Comparison of ENCODE assay signal across 1 cellular context in genomic region chr3:71258526-71258925, GRCh38.
TF ChIP-seq lines count a peak whose summit lies in the region.

No MANE protein-coding gene starts in this region.

TF ChIP-seq in GM23338, 12 proteins besides CTCF, POLR2A, EP300 and RAD21 (continued from another document):
- TF ChIP-seq, protein P1, sequence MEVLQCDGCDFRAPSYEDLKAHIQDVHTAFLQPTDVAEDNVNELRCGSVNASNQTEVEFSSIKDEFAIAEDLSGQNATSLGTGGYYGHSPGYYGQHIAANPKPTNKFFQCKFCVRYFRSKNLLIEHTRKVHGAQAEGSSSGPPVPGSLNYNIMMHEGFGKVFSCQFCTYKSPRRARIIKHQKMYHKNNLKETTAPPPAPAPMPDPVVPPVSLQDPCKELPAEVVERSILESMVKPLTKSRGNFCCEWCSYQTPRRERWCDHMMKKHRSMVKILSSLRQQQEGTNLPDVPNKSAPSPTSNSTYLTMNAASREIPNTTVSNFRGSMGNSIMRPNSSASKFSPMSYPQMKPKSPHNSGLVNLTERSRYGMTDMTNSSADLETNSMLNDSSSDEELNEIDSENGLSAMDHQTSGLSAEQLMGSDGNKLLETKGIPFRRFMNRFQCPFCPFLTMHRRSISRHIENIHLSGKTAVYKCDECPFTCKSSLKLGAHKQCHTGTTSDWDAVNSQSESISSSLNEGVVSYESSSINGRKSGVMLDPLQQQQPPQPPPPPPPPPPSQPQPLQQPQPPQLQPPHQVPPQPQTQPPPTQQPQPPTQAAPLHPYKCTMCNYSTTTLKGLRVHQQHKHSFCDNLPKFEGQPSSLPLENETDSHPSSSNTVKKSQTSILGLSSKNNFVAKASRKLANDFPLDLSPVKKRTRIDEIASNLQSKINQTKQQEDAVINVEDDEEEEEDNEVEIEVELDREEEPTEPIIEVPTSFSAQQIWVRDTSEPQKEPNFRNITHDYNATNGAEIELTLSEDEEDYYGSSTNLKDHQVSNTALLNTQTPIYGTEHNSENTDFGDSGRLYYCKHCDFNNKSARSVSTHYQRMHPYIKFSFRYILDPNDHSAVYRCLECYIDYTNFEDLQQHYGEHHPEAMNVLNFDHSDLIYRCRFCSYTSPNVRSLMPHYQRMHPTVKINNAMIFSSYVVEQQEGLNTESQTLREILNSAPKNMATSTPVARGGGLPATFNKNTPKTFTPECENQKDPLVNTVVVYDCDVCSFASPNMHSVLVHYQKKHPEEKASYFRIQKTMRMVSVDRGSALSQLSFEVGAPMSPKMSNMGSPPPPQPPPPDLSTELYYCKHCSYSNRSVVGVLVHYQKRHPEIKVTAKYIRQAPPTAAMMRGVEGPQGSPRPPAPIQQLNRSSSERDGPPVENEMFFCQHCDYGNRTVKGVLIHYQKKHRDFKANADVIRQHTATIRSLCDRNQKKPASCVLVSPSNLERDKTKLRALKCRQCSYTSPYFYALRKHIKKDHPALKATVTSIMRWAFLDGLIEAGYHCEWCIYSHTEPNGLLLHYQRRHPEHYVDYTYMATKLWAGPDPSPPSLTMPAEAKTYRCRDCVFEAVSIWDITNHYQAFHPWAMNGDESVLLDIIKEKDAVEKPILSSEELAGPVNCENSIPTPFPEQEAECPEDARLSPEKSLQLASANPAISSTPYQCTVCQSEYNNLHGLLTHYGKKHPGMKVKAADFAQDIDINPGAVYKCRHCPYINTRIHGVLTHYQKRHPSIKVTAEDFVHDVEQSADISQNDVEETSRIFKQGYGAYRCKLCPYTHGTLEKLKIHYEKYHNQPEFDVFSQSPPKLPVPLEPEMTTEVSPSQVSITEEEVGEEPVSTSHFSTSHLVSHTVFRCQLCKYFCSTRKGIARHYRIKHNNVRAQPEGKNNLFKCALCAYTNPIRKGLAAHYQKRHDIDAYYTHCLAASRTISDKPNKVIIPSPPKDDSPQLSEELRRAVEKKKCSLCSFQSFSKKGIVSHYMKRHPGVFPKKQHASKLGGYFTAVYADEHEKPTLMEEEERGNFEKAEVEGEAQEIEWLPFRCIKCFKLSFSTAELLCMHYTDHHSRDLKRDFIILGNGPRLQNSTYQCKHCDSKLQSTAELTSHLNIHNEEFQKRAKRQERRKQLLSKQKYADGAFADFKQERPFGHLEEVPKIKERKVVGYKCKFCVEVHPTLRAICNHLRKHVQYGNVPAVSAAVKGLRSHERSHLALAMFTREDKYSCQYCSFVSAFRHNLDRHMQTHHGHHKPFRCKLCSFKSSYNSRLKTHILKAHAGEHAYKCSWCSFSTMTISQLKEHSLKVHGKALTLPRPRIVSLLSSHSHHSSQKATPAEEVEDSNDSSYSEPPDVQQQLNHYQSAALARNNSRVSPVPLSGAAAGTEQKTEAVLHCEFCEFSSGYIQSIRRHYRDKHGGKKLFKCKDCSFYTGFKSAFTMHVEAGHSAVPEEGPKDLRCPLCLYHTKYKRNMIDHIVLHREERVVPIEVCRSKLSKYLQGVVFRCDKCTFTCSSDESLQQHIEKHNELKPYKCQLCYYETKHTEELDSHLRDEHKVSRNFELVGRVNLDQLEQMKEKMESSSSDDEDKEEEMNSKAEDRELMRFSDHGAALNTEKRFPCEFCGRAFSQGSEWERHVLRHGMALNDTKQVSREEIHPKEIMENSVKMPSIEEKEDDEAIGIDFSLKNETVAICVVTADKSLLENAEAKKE (CRISPR knock-in tag; IDR thresholded peaks at IDR 0.05), result no peak
- no peak for TF ChIP-seq CREB1 (CRISPR knock-in tag; IDR thresholded peaks at IDR 0.05; ENCODE audit: low read depth)
